ENCODE assay signal across 17 cellular contexts in genomic region chr13:32735859-32736258, GRCh38.
A peak's percentile ranks its signal among the peaks of the same experiment; 100 is the strongest.
DNase-seq lines count a peak whose midpoint lies in the region; ATAC-seq and TF ChIP-seq lines count a peak whose summit lies in the region.
"Had no signal": no experiment of that assay in that cellular context is flagged by ENCODE, and none has a peak within 500 bp of the region (broad histone marks: within the 10 kb centered on the region; RNA-seq: fewer than 3 reads in every experiment).

No MANE protein-coding gene starts in this region.

- peak overlapping the region; percentile 85 to 89 for H3K27ac ChIP-seq in liver (ENCODE audit: low read depth in 1 of 2, low read length in 2 of 2)
- peak overlapping the region in 7 of 8 donors; percentile 57 to 87 (median 78) for H3K27ac ChIP-seq in spleen

- H3K9ac ChIP-seq in liver (ENCODE audit: low read depth in 1 of 2, low read length in 2 of 2), result peak overlapping the region in 1 of 2 donors; percentile 99

- H3K4me1 Mint-ChIP-seq in activated CD8-positive, alpha-beta T cell treated with anti-CD3 and anti-CD28 coated beads for 36 hours (ENCODE audit: low read depth), result peaks cover 41% of the 10 kb centered on the region
- peaks cover 56% of the 10 kb centered on the region for H3K4me1 Mint-ChIP-seq in activated CD8-positive, alpha-beta T cell treated with anti-CD3 and anti-CD28 coated beads, Interleukin-2, amount 10 ng/mL, durations not matched to agents 7 days and 5 days (ENCODE audit: low read depth)
- peaks cover 37% of the 10 kb centered on the region for H3K4me1 Mint-ChIP-seq in T-helper 17 cell

- ATAC-seq in activated CD8-positive, alpha-beta T cell treated with anti-CD3 and anti-CD28 coated beads for 36 hours, result no peak
- no peak for ATAC-seq in activated CD8-positive, alpha-beta T cell treated with anti-CD3 and anti-CD28 coated beads, Interleukin-2, amount 10 ng/mL, durations not matched to agents 7 days and 5 days
- ATAC-seq in T-helper 17 cell, result no peak
- no peak for ATAC-seq in left cardiac atrium
- ATAC-seq in HG03439 (IDR thresholded peaks at IDR 0.05; ENCODE audit: unreplicated experiment), result no peak

- intact Hi-C loops in activated CD8-positive, alpha-beta T cell treated with anti-CD3 and anti-CD28 coated beads for 36 hours (cut with micrococcal nuclease), result loop anchor here (5.0 kb wide), 1 partner anchor 56 kb away; no protein-coding TSS in a partner anchor
- intact Hi-C loops in spleen (cut with DNase I; ENCODE audit: low total_unique reads), result no loop called here
- intact Hi-C loops in left cardiac atrium (cut with DNase I), result no loop called here

- no peak overlapping the region for H3K4me3 Mint-ChIP-seq in activated CD8-positive, alpha-beta T cell treated with anti-CD3 and anti-CD28 coated beads for 36 hours
- H3K4me3 Mint-ChIP-seq in activated CD8-positive, alpha-beta T cell treated with anti-CD3 and anti-CD28 coated beads, Interleukin-2, amount 10 ng/mL, durations not matched to agents 7 days and 5 days, result no peak overlapping the region
- H3K4me3 Mint-ChIP-seq in T-helper 17 cell, result peak overlapping the region; percentile 87
- H3K4me3 Mint-ChIP-seq: endodermal cell had no signal

- H3K36me3 Mint-ChIP-seq in activated CD8-positive, alpha-beta T cell treated with anti-CD3 and anti-CD28 coated beads for 36 hours (ENCODE audit: low read depth), result peaks cover 18% of the 10 kb centered on the region
- peaks cover 52% of the 10 kb centered on the region for H3K36me3 Mint-ChIP-seq in activated CD8-positive, alpha-beta T cell treated with anti-CD3 and anti-CD28 coated beads, Interleukin-2, amount 10 ng/mL, durations not matched to agents 7 days and 5 days (ENCODE audit: low read depth)
- peaks cover 2% of the 10 kb centered on the region for H3K36me3 Mint-ChIP-seq in T-helper 17 cell (ENCODE audit: low read depth)

- no peak for TF ChIP-seq POLR2A in spleen (IDR thresholded peaks at IDR 0.05)

- H3K4me3 ChIP-seq in liver (ENCODE audit: low read depth in 1 of 3, low read length in 3 of 3) (no peak overlapping the region), spleen (no peak overlapping the region)
- H3K4me3 ChIP-seq: mucosa of descending colon, stomach had no signal

- CTCF ChIA-PET in activated CD8-positive, alpha-beta T cell treated with anti-CD3 and anti-CD28 coated beads for 36 hours (lab: Charles Lee), result interaction anchor here (0.7 kb wide), 1 partner anchor 67 kb away, joined by 4 read pairs; no protein-coding TSS in a partner anchor
- CTCF ChIA-PET in activated CD8-positive, alpha-beta T cell treated with anti-CD3 and anti-CD28 coated beads, Interleukin-2, amount 10 ng/mL, durations not matched to agents 7 days and 5 days (lab: Charles Lee), result interaction anchor here (1.4 kb wide), 1 partner anchor 67 kb away, joined by 5 read pairs; no protein-coding TSS in a partner anchor

- TF ChIP-seq CTCF in activated CD8-positive, alpha-beta T cell treated with anti-CD3 and anti-CD28 coated beads for 36 hours (IDR thresholded peaks at IDR 0.05), result no peak
- TF ChIP-seq CTCF in liver (IDR thresholded peaks at IDR 0.05; ENCODE audit: low read depth, low read length, missing input control) (no peak), spleen (IDR thresholded peaks at IDR 0.05 in 8 of 11, conservative IDR thresholded peaks at IDR 0.05 in 3 of 11) (no peak)

- no peak for DNase-seq in activated CD8-positive, alpha-beta T cell treated with anti-CD3 and anti-CD28 coated beads for 36 hours
- no peak for DNase-seq in activated CD8-positive, alpha-beta T cell treated with anti-CD3 and anti-CD28 coated beads, Interleukin-2, amount 10 ng/mL, durations not matched to agents 7 days and 5 days
- DNase-seq in T-helper 17 cell, result no peak
- no peak for DNase-seq in spleen
- no peak for DNase-seq in left cardiac atrium
- no peak for DNase-seq in SHP77 (lab: John Stamatoyannopoulos, UW)
- DNase-seq: central memory CD4-positive, alpha-beta T cell; endodermal cell; KBM-7; mucosa of descending colon; NCI-H1105 treated with DMSO at 0.1 percent for 48 hours; Peyer's patch; stimulated activated CD4-positive, alpha-beta T cell treated with anti-CD3 and anti-CD28 coated beads, Interleukin-12 subunit alpha, Interleukin-12 subunit beta, amount 100 ng/mL, for 4 hours; stomach had no signal

- H3K27me3 Mint-ChIP-seq in activated CD8-positive, alpha-beta T cell treated with anti-CD3 and anti-CD28 coated beads for 36 hours, result no peaks in the 10 kb centered on the region
- no peaks in the 10 kb centered on the region for H3K27me3 Mint-ChIP-seq in activated CD8-positive, alpha-beta T cell treated with anti-CD3 and anti-CD28 coated beads, Interleukin-2, amount 10 ng/mL, durations not matched to agents 7 days and 5 days (ENCODE audit: low read depth)
- H3K27me3 Mint-ChIP-seq in T-helper 17 cell, result no peaks in the 10 kb centered on the region

- no peaks in the 10 kb centered on the region for H3K9me3 Mint-ChIP-seq in activated CD8-positive, alpha-beta T cell treated with anti-CD3 and anti-CD28 coated beads for 36 hours
- peaks cover 3% of the 10 kb centered on the region for H3K9me3 Mint-ChIP-seq in activated CD8-positive, alpha-beta T cell treated with anti-CD3 and anti-CD28 coated beads, Interleukin-2, amount 10 ng/mL, durations not matched to agents 7 days and 5 days (ENCODE audit: insufficient read depth)
- H3K9me3 Mint-ChIP-seq: endodermal cell had no signal

- H3K27me3 ChIP-seq in liver (ENCODE audit: control insufficient read depth in 4 of 4, insufficient read depth in 4 of 4, low read length in 3 of 4) (no peaks in the 10 kb centered on the region), spleen (replicated peaks in 1 of 7) (no peaks in the 10 kb centered on the region)
- H3K27me3 ChIP-seq: Peyer's patch, stomach, vagina had no signal

- POLR2A ChIA-PET in activated CD8-positive, alpha-beta T cell treated with anti-CD3 and anti-CD28 coated beads for 36 hours (lab: Charles Lee), result no interaction called here
- POLR2A ChIA-PET in activated CD8-positive, alpha-beta T cell treated with anti-CD3 and anti-CD28 coated beads, Interleukin-2, amount 10 ng/mL, durations not matched to agents 7 days and 5 days (lab: Charles Lee), result interaction anchor here (1.2 kb wide), 1 partner anchor 150 kb away, joined by 3 read pairs; no protein-coding TSS in a partner anchor

- no peaks in the 10 kb centered on the region for H3K36me3 ChIP-seq in liver (ENCODE audit: control insufficient read depth in 4 of 4, insufficient read depth in 3 of 4, low read depth in 1 of 4, low read length in 3 of 4)
- H3K36me3 ChIP-seq in spleen, result peaks cover 0 to 13% (median 0%) of the 10 kb centered on the region in 6 donors
- H3K36me3 ChIP-seq: Peyer's patch, stomach, vagina had no signal

- H3K4me1 ChIP-seq in liver (ENCODE audit: control insufficient read depth in 4 of 4, insufficient read depth in 4 of 4, low read length in 3 of 4) (peaks cover 0 to 24% (median 14%) of the 10 kb centered on the region in 4 donors), spleen (peaks cover 3 to 47% (median 27%) of the 10 kb centered on the region in 6 donors)

- no peaks in the 10 kb centered on the region for H3K9me3 ChIP-seq in T-helper 17 cell (ENCODE audit: control insufficient read depth, low read length, poor library complexity, severe bottlenecking)
- no peaks in the 10 kb centered on the region for H3K9me3 ChIP-seq in liver (ENCODE audit: control insufficient read depth in 4 of 4, low read length in 3 of 4)
- no peaks in the 10 kb centered on the region for H3K9me3 ChIP-seq in spleen
- H3K9me3 ChIP-seq: mucosa of descending colon, Peyer's patch, stomach, vagina had no signal

- no peak for TF ChIP-seq RAD21 in liver (IDR thresholded peaks at IDR 0.05)

- H3K27ac Mint-ChIP-seq in activated CD8-positive, alpha-beta T cell treated with anti-CD3 and anti-CD28 coated beads for 36 hours, result peak overlapping the region; percentile 46
- H3K27ac Mint-ChIP-seq in activated CD8-positive, alpha-beta T cell treated with anti-CD3 and anti-CD28 coated beads, Interleukin-2, amount 10 ng/mL, durations not matched to agents 7 days and 5 days, result no peak overlapping the region
- H3K27ac Mint-ChIP-seq in T-helper 17 cell, result peak overlapping the region; percentile 98
- H3K27ac Mint-ChIP-seq: endodermal cell had no signal

TF ChIP-seq in liver, 16 proteins besides CTCF, POLR2A, EP300 and RAD21:
- peak; percentile 40 for TF ChIP-seq HNF4G (IDR thresholded peaks at IDR 0.05)
- TF ChIP-seq, protein P1, sequence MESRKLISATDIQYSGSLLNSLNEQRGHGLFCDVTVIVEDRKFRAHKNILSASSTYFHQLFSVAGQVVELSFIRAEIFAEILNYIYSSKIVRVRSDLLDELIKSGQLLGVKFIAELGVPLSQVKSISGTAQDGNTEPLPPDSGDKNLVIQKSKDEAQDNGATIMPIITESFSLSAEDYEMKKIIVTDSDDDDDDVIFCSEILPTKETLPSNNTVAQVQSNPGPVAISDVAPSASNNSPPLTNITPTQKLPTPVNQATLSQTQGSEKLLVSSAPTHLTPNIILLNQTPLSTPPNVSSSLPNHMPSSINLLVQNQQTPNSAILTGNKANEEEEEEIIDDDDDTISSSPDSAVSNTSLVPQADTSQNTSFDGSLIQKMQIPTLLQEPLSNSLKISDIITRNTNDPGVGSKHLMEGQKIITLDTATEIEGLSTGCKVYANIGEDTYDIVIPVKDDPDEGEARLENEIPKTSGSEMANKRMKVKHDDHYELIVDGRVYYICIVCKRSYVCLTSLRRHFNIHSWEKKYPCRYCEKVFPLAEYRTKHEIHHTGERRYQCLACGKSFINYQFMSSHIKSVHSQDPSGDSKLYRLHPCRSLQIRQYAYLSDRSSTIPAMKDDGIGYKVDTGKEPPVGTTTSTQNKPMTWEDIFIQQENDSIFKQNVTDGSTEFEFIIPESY (IDR thresholded peaks at IDR 0.05), result no peak
- TF ChIP-seq JUND (IDR thresholded peaks at IDR 0.05), result no peak
- no peak for TF ChIP-seq ATF3 (IDR thresholded peaks at IDR 0.05)
- TF ChIP-seq SP1 (IDR thresholded peaks at IDR 0.05), result no peak
- TF ChIP-seq HNF4A (conservative IDR thresholded peaks at IDR 0.05), result peak; percentile 70 to 79
TF ChIP-seq in liver: peak in this region for 2.
